In the genomic region with DNA sequence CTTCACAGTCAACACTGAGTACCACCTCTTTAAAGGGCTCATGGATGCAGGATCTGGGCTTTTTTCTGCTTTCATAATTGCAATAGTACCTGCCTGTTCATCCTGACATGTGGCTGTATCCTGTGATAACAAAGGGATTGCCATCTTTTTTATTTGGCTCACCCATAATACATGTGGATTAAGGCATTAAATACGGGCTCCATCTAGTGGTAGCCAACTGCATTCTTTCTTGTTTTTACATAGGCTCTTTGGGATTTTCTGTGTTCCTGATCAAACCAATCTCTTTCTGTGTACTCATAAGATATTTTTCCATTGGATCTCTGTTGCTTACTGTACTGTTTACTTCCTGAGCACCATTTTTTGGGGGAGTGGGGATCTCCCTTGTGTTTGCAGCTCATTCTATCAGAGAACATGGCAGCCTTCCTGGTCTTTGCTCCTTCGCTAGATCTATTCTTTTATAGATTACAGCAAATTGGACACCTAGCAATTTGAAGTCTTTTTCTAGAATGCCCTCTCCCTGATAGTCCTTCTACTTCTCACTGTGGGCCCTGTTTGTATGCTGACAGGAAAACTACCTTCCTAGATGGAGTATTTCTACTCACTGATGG, we compare ENCODE assay signal across 8 cellular contexts.
A peak's percentile ranks its signal among the peaks of the same experiment; 100 is the strongest.
DNase-seq lines count a peak whose midpoint lies in the region; ATAC-seq and TF ChIP-seq lines count a peak whose summit lies in the region.

No MANE protein-coding gene starts in this region.

- H2AFZ ChIP-seq in GM23338: no peak overlapping the region

- TF ChIP-seq CTCF in GM23338 (conservative IDR thresholded peaks at IDR 0.05; ENCODE audit: low read depth in 2 of 2) (peak; percentile 85 to 92), ascending aorta (IDR thresholded peaks at IDR 0.05) (peak in 2 of 3 experiments; percentile 26 to 44)

- peaks cover 18% of the 10 kb centered on the region for H3K36me3 Mint-ChIP-seq in GM23338 (ENCODE audit: low read depth)
- no peaks in the 10 kb centered on the region for H3K36me3 Mint-ChIP-seq in activated naive CD4-positive, alpha-beta T cell treated with anti-CD3 and anti-CD28 coated beads for 36 hours (ENCODE audit: low read depth)

- no peak overlapping the region for H3K4me2 ChIP-seq in GM23338

- H3K27me3 Mint-ChIP-seq in GM23338 (ENCODE audit: insufficient read depth, low read depth, poor library complexity): peaks cover 2% of the 10 kb centered on the region
- H3K27me3 Mint-ChIP-seq in activated naive CD4-positive, alpha-beta T cell treated with anti-CD3 and anti-CD28 coated beads for 36 hours (ENCODE audit: low read depth): no peaks in the 10 kb centered on the region

- no peaks in the 10 kb centered on the region for H3F3A ChIP-seq in GM23338 (replicated peaks; ENCODE audit: low read depth)

- H3K27ac ChIP-seq in GM23338 (ENCODE audit: low read depth): no peak overlapping the region
- H3K27ac ChIP-seq in ascending aorta: no peak overlapping the region

- peaks cover 41% of the 10 kb centered on the region for H3K4me1 Mint-ChIP-seq in GM23338
- H3K4me1 Mint-ChIP-seq in activated naive CD4-positive, alpha-beta T cell treated with anti-CD3 and anti-CD28 coated beads for 36 hours (ENCODE audit: low read depth): no peaks in the 10 kb centered on the region

- H3K36me3 ChIP-seq in GM23338 (ENCODE audit: insufficient read depth) (no peaks in the 10 kb centered on the region), ascending aorta (no peaks in the 10 kb centered on the region)

- 0 out of 2 replicates have a peak, but pooled peaks cover 18% of the 10 kb centered on the region for H3K4me1 ChIP-seq in GM23338 (ENCODE audit: insufficient read depth)
- no peaks in the 10 kb centered on the region for H3K4me1 ChIP-seq in ascending aorta

- DNase-seq in AG20443 (ENCODE audit: low spot score): peak; percentile 21
- peak; percentile 88 for DNase-seq in GM23338 (ENCODE audit: low spot score)
- peak; percentile 57 for DNase-seq in NCI-H2081 treated with DMSO at 0.1 percent for 48 hours (lab: John Stamatoyannopoulos, UW)
- DNase-seq in ascending aorta (ENCODE audit: low spot score in 2 of 2): no peak
- DNase-seq in kidney glomerular epithelial cell (lab: John Stamatoyannopoulos, UW): peak; percentile 77
- no peak for DNase-seq in NCI-H187 treated with DMSO at 0.1 percent for 48 hours (lab: John Stamatoyannopoulos, UW)
- DNase-seq in posterior vena cava (ENCODE audit: low spot score): no peak
- DNase-seq in activated naive CD4-positive, alpha-beta T cell treated with anti-CD3 and anti-CD28 coated beads for 36 hours: no peak

- H4K20me1 ChIP-seq in GM23338 (replicated peaks; ENCODE audit: insufficient read depth): no peaks in the 10 kb centered on the region

- no peak overlapping the region for H3K4me3 Mint-ChIP-seq in GM23338
- no peak overlapping the region for H3K4me3 Mint-ChIP-seq in activated naive CD4-positive, alpha-beta T cell treated with anti-CD3 and anti-CD28 coated beads for 36 hours

- ATAC-seq in GM23338: peak; percentile 83

- no peaks in the 10 kb centered on the region for H3K9me2 ChIP-seq in GM23338 (ENCODE audit: insufficient read depth)

- CTCF ChIA-PET in activated naive CD4-positive, alpha-beta T cell treated with anti-CD3 and anti-CD28 coated beads for 36 hours (lab: Charles Lee): interaction anchor here (1.0 kb wide), 1 partner anchor 45 kb away, joined by 3 read pairs; no protein-coding TSS in a partner anchor

- intact Hi-C loops in ascending aorta (cut with DNase I): no loop called here
- intact Hi-C loops in posterior vena cava (cut with DNase I): no loop called here
- intact Hi-C loops in activated naive CD4-positive, alpha-beta T cell treated with anti-CD3 and anti-CD28 coated beads for 36 hours (cut with micrococcal nuclease): loop anchor here (2.0 to 10.0 kb wide), 3 partner anchors 480 to 1814 kb away; no protein-coding TSS in a partner anchor

- H3K79me2 ChIP-seq in GM23338 (replicated peaks; ENCODE audit: insufficient read depth): no peaks in the 10 kb centered on the region

- H3K4me3 ChIP-seq in GM23338 (no peak overlapping the region), ascending aorta (no peak overlapping the region)

- H3K9me3 ChIP-seq in ascending aorta: no peaks in the 10 kb centered on the region

- no peak overlapping the region for H3K27ac Mint-ChIP-seq in GM23338
- no peak overlapping the region for H3K27ac Mint-ChIP-seq in activated naive CD4-positive, alpha-beta T cell treated with anti-CD3 and anti-CD28 coated beads for 36 hours

- H3K9me3 Mint-ChIP-seq in GM23338: peaks cover 13% of the 10 kb centered on the region; the same call in 2 of the 3 replicates
- H3K9me3 Mint-ChIP-seq in activated naive CD4-positive, alpha-beta T cell treated with anti-CD3 and anti-CD28 coated beads for 36 hours: no peaks in the 10 kb centered on the region

- H3K27me3 ChIP-seq in GM23338 (ENCODE audit: insufficient read depth): no peaks in the 10 kb centered on the region
- no peaks in the 10 kb centered on the region for H3K27me3 ChIP-seq in ascending aorta

TF ChIP-seq in GM23338, 12 proteins besides CTCF, POLR2A, EP300 and RAD21:
- TF ChIP-seq, protein P1, sequence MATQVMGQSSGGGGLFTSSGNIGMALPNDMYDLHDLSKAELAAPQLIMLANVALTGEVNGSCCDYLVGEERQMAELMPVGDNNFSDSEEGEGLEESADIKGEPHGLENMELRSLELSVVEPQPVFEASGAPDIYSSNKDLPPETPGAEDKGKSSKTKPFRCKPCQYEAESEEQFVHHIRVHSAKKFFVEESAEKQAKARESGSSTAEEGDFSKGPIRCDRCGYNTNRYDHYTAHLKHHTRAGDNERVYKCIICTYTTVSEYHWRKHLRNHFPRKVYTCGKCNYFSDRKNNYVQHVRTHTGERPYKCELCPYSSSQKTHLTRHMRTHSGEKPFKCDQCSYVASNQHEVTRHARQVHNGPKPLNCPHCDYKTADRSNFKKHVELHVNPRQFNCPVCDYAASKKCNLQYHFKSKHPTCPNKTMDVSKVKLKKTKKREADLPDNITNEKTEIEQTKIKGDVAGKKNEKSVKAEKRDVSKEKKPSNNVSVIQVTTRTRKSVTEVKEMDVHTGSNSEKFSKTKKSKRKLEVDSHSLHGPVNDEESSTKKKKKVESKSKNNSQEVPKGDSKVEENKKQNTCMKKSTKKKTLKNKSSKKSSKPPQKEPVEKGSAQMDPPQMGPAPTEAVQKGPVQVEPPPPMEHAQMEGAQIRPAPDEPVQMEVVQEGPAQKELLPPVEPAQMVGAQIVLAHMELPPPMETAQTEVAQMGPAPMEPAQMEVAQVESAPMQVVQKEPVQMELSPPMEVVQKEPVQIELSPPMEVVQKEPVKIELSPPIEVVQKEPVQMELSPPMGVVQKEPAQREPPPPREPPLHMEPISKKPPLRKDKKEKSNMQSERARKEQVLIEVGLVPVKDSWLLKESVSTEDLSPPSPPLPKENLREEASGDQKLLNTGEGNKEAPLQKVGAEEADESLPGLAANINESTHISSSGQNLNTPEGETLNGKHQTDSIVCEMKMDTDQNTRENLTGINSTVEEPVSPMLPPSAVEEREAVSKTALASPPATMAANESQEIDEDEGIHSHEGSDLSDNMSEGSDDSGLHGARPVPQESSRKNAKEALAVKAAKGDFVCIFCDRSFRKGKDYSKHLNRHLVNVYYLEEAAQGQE (IDR thresholded peaks at IDR 0.05; ENCODE audit: unreplicated experiment): no peak
- TF ChIP-seq EZH2phosphoT487 (IDR thresholded peaks at IDR 0.05; ENCODE audit: unreplicated experiment) (no peak), JUNB (IDR thresholded peaks at IDR 0.05; ENCODE audit: unreplicated experiment) (no peak), NANOG (IDR thresholded peaks at IDR 0.05; ENCODE audit: borderline replicate concordance) (no peak)

Comparison
In these comparisons a context has a peak if more than half of its experiments do, and no peak if none do; other contexts are left out.
1. DNase-seq: peak in AG20443 (single experiment), GM23338 (single experiment), NCI-H2081 treated with DMSO at 0.1 percent for 48 hours (single experiment) and kidney glomerular epithelial cell (single experiment); none in ascending aorta (0 of 2), NCI-H187 treated with DMSO at 0.1 percent for 48 hours (single experiment), posterior vena cava (single experiment) and activated naive CD4-positive, alpha-beta T cell treated with anti-CD3 and anti-CD28 coated beads for 36 hours (single experiment).